12 cellular contexts compared by ENCODE assay signal in the genomic region with DNA sequence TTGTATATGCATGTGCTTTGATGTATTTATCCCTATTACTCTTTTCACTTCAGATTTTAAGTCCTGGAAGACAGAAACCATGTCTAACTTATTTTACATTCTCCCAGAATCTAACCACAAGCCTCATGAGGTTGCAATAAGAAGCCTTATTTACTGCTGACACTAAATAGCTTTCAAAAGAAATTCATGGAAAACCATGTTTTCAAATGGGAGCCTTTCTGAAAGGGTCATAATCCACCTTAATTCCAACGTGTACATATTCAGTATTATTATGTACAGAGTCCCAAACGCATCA. TPM values are rescaled to one million over a fixed set of nuclear protein-coding genes. Genes with fewer than 3 reads are reported as not detected.
DNase-seq lines count a peak whose midpoint lies in the region; ATAC-seq, FAIRE-seq and TF ChIP-seq lines count a peak whose summit lies in the region.
"Had no signal": no experiment of that assay in that cellular context is flagged by ENCODE, and none has a peak within 500 bp of the region (broad histone marks: within the 10 kb centered on the region; RNA-seq: fewer than 3 reads in every experiment).

No MANE protein-coding gene starts in this region.

- H3K9me3 ChIP-seq in adipocyte (ENCODE audit: control insufficient read depth, low read length) (no peaks in the 10 kb centered on the region), keratinocyte (ENCODE audit: control insufficient read depth, low read depth, low read length) (no peaks in the 10 kb centered on the region), stomach (no peaks in the 10 kb centered on the region)

- TF ChIP-seq POLR2A in stomach (IDR thresholded peaks at IDR 0.05), result no peak

- H3K27ac Mint-ChIP-seq in IgD-negative memory B cell, result peak overlapping the region in 2 of 3 donors; percentile 14 to 23
- H3K27ac Mint-ChIP-seq: CD4-positive, alpha-beta T cell; WTC11 had no signal

- WGBS in stomach, 5 donors, result 57 to 76% (median 65%) methylated on average over 2 of the region's 2 CpGs

- H3K27ac ChIP-seq in keratinocyte (ENCODE audit: control insufficient read depth, insufficient read depth, low read length), result peak overlapping the region; percentile 95
- peak overlapping the region in 4 of 5 donors; percentile 65 to 93 (median 76) for H3K27ac ChIP-seq in stomach

- H3K9me1 ChIP-seq in keratinocyte (ENCODE audit: control insufficient read depth, extremely low read depth, insufficient read depth, low read length), result peaks cover 3% of the 10 kb centered on the region

- H4K20me1 ChIP-seq in keratinocyte (ENCODE audit: control insufficient read depth, extremely low read depth, insufficient read depth, low read length), result peaks cover 1% of the 10 kb centered on the region

- no peak for ATAC-seq in HG03139 (IDR thresholded peaks at IDR 0.05; ENCODE audit: unreplicated experiment)
- ATAC-seq: effector memory CD8-positive, alpha-beta T cell; stimulated activated memory B cell treated with anti-CD40 and anti-IgM and Interleukin-4, amounts not matched to agents 10 μg/mL and 1 μg/mL and 100 μg/mL, for 72 hours; WTC11 had no signal

- H3K9ac ChIP-seq in adipocyte (ENCODE audit: low read length), result peak overlapping the region; percentile 10
- H3K9ac ChIP-seq in keratinocyte (ENCODE audit: control insufficient read depth, extremely low read depth, insufficient read depth, low read length), result peak overlapping the region; percentile 77

- H3K36me3 ChIP-seq in adipocyte (ENCODE audit: control insufficient read depth, insufficient read depth, low read length, severe bottlenecking) (peaks cover 50% of the 10 kb centered on the region), keratinocyte (ENCODE audit: control insufficient read depth in 2 of 2, extremely low read depth in 1 of 2, insufficient read depth in 2 of 2, low read length in 2 of 2) (peaks cover 9 to 22% of the 10 kb centered on the region in 2 experiments), stomach (peaks cover 0 to 36% (median 23%) of the 10 kb centered on the region in 4 donors)

- intact Hi-C loops in stomach (cut with DNase I; ENCODE audit: low total_unique reads), result no loop called here

- H3K4me1 ChIP-seq in adipocyte (ENCODE audit: control insufficient read depth, insufficient read depth, low read length) (peaks cover 62% of the 10 kb centered on the region), keratinocyte (ENCODE audit: control insufficient read depth, extremely low read depth, insufficient read depth, low read length) (peaks cover 61% of the 10 kb centered on the region), stomach (peaks cover 10 to 89% (median 62%) of the 10 kb centered on the region in 4 donors)

- no peak for TF ChIP-seq CTCF in keratinocyte (optimal IDR thresholded peaks at IDR 0.05 in 1 of 3, IDR thresholded peaks at IDR 0.05 in 1 of 3, conservative IDR thresholded peaks at IDR 0.05 in 1 of 3; ENCODE audit: extremely low read depth in 1 of 3, insufficient read depth in 2 of 3, low read length in 3 of 3)
- TF ChIP-seq CTCF in stomach (IDR thresholded peaks at IDR 0.05), result no peak

- peaks cover 11% of the 10 kb centered on the region for H3K36me3 Mint-ChIP-seq in IgD-negative memory B cell

- H3K27me3 ChIP-seq in adipocyte (replicated peaks; ENCODE audit: control insufficient read depth, insufficient read depth, low read length), result no peaks in the 10 kb centered on the region
- H3K27me3 ChIP-seq in keratinocyte (ENCODE audit: control insufficient read depth, extremely low read depth, insufficient read depth, low read length), result no peaks in the 10 kb centered on the region
- H3K27me3 ChIP-seq in stomach, result no peaks in the 10 kb centered on the region

- no peaks in the 10 kb centered on the region for H3K9me3 Mint-ChIP-seq in IgD-negative memory B cell
- H3K9me3 Mint-ChIP-seq: CD4-positive, alpha-beta T cell; effector memory CD8-positive, alpha-beta T cell; stimulated activated memory B cell treated with anti-CD40 and anti-IgM and Interleukin-4, amounts not matched to agents 10 μg/mL and 1 μg/mL and 100 μg/mL, for 72 hours had no signal

- H3K27me3 Mint-ChIP-seq in IgD-negative memory B cell, result no peaks in the 10 kb centered on the region
- H3K27me3 Mint-ChIP-seq: CD4-positive, alpha-beta T cell; effector memory CD8-positive, alpha-beta T cell; stimulated activated memory B cell treated with anti-CD40 and anti-IgM and Interleukin-4, amounts not matched to agents 10 μg/mL and 1 μg/mL and 100 μg/mL, for 72 hours had no signal

- DNase-seq in adipocyte (ENCODE audit: low read depth), result no peak
- no peak for DNase-seq in keratinocyte (ENCODE audit: low read depth, low spot score)
- DNase-seq in stomach, result no peak
- no peak for DNase-seq in NCI-H2081 (lab: John Stamatoyannopoulos, UW)
- no peak for DNase-seq in activated CD4-positive, CD25-positive, alpha-beta regulatory T cell (lab: John Stamatoyannopoulos, UW)
- DNase-seq: CD4-positive, alpha-beta T cell; effector memory CD8-positive, alpha-beta T cell; SW 1271 had no signal

- H3K79me2 ChIP-seq in keratinocyte (ENCODE audit: control insufficient read depth, insufficient read depth, low read length), result peaks cover 57% of the 10 kb centered on the region

- TF ChIP-seq EP300 in stomach (IDR thresholded peaks at IDR 0.05), result no peak

- H3K4me1 Mint-ChIP-seq in IgD-negative memory B cell, result peaks cover 19 to 20% (median 20%) of the 10 kb centered on the region in 3 donors

- H3K4me2 ChIP-seq in keratinocyte (ENCODE audit: control insufficient read depth, extremely low read depth, insufficient read depth, low read depth, low read length), result peak overlapping the region; percentile 79

- no peak overlapping the region for H2AFZ ChIP-seq in keratinocyte (ENCODE audit: control insufficient read depth, low read length)

- no peak overlapping the region for H3K4me3 Mint-ChIP-seq in IgD-negative memory B cell
- H3K4me3 Mint-ChIP-seq: CD4-positive, alpha-beta T cell; effector memory CD8-positive, alpha-beta T cell; stimulated activated memory B cell treated with anti-CD40 and anti-IgM and Interleukin-4, amounts not matched to agents 10 μg/mL and 1 μg/mL and 100 μg/mL, for 72 hours; WTC11 had no signal

- dilution Hi-C loops in keratinocyte (cut with MboI; ENCODE audit: extremely low pct_ligation_motif_present, low sequenced_read_pairs), result no loop called here

- FAIRE-seq in keratinocyte (lab: Jason Lieb, UNC), result no peak

- H3K4me3 ChIP-seq in adipocyte (ENCODE audit: low read length) (no peak overlapping the region), keratinocyte (ENCODE audit: control insufficient read depth in 2 of 3, extremely low read depth in 1 of 3, insufficient read depth in 2 of 3, low read depth in 1 of 3, low read length in 3 of 3) (peak overlapping the region in 2 of 3 experiments; percentile 11 to 32), stomach (no peak overlapping the region)

RNA-seq across cellular contexts. Expression of a gene that starts 34.4 kb away (rescaled TPM):
- polyA plus RNA-seq in IgD-negative memory B cell (71.8 TPM), keratinocyte (230 to 283 TPM (median 268 TPM) in 3 replicates), stomach (10 to 100 TPM; 27.4 to 45.4 (median 44.1) TPM)
- 278 TPM for polyA plus RNA-seq in keratinocyte (2011; ENCODE audit: low read depth)
- 207 and 228 TPM in 2 replicates for polyA plus RNA-seq in keratinocyte (2011; cell fraction: cytosol; rRNA removed)
- polyA plus RNA-seq in keratinocyte (2011; cell fraction: nucleus; rRNA removed), result 238 and 270 TPM in 2 replicates
- polyA plus RNA-seq in keratinocyte (2012; ENCODE audit: low replicate concordance), result 126 and 172 TPM in 2 replicates
- polyA minus RNA-seq in keratinocyte, result 432 to 917 TPM (median 616 TPM) in 3 replicates
- polyA minus RNA-seq in keratinocyte (2011; cell fraction: cytosol; rRNA and poly(A)+ RNA removed), result 300 TPM
- polyA minus RNA-seq in keratinocyte (2011; cell fraction: nucleus; rRNA and poly(A)+ RNA removed), result 187 and 466 TPM in 2 replicates
- total RNA-seq in stomach, result 100 to 1,000 TPM; 143 to 392 (median 188) TPM

Comparison
In these comparisons a context has a peak if more than half of its experiments do, and no peak if none do; other contexts are left out.
1. H3K4me3 ChIP-seq: peak in keratinocyte (2 of 3); none in adipocyte (single experiment) and stomach (0 of 4).